In the genomic region with DNA sequence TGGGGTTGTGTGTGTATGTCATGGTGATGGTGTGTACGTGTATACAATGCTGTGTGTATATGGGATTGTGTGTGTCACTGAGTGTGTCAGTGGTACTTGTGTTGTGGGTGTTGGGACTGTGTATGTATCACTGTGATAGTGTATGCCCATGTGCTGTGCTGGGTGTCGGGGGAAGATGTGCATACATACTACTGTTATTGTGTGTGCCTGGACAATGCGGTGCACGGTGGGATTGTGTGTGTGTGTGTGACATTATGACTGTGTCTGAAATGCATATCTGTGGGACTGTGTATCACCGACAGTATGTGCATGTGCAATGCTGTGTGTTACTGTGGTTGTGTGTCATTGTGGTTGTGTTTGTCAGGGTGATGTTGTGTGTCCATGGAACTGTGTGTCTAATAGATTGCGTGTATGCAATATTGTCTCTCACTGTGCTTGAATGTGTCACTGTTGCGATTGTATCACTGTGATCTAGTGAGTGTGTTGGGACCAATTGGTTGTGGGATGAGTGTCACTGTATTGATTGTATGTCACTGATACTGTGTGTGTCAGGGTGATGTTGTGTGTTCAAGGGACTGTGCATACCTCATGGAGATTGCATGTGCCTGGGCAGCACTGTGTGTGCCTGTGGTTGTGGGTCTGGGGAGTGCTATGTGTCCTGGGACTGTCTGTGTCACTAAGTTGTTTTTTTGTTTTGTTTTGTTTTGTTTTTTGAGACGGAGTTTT, we compare ENCODE assay signal across 11 cellular contexts. TPM values are rescaled to one million over a fixed set of nuclear protein-coding genes. Genes with fewer than 3 reads are reported as not detected.
DNase-seq lines count a peak whose midpoint lies in the region; ATAC-seq, FAIRE-seq and TF ChIP-seq lines count a peak whose summit lies in the region.
"Had no signal": no experiment of that assay in that cellular context is flagged by ENCODE, and none has a peak within 500 bp of the region (broad histone marks: within the 10 kb centered on the region; RNA-seq: fewer than 3 reads in every experiment).

No MANE protein-coding gene starts in this region.

- no peaks in the 10 kb centered on the region for H3K36me3 Mint-ChIP-seq in WTC11

- POLR2A ChIA-PET in A549 (lab: Yijun Ruan, JAX): interaction anchor here (1.1 to 3.1 kb wide), 3 partner anchors 10 to 31 kb away, joined by 3 to 118 read pairs (median 4); no protein-coding TSS in a partner anchor
- POLR2A ChIA-PET in GM10248 (lab: Yijun Ruan, JAX): interaction anchor here (2.7 kb wide), 1 partner anchor 15 kb away, joined by 56 read pairs; no protein-coding TSS in a partner anchor
- POLR2A ChIA-PET in WTC11 (lab: Charles Lee): interaction anchor here (1.3 to 2.9 kb wide), 2 partner anchors 10 to 15 kb away, joined by 3 to 61 read pairs; no protein-coding TSS in a partner anchor

- H3K4me3 Mint-ChIP-seq in WTC11: no peak overlapping the region
- H3K4me3 Mint-ChIP-seq: activated naive CD4-positive, alpha-beta T cell treated with anti-CD3 and anti-CD28 coated beads, Interleukin-2, amount 50 U/mL, for 24 hours; activated T-cell treated with anti-CD3 and anti-CD28 coated beads, Interleukin-2, amount 50 U/mL, for 24 hours had no signal

- no peak for TF ChIP-seq POLR2A in A549 (IDR thresholded peaks at IDR 0.05; ENCODE audit: low read length)

- H3K4me1 Mint-ChIP-seq in WTC11: peaks cover 22% of the 10 kb centered on the region

- TF ChIP-seq RAD21 in A549 (conservative IDR thresholded peaks at IDR 0.05 in 1 of 2, IDR thresholded peaks at IDR 0.05 in 1 of 2): no peak

- no peaks in the 10 kb centered on the region for H3K9me3 Mint-ChIP-seq in WTC11
- H3K9me3 Mint-ChIP-seq: activated naive CD4-positive, alpha-beta T cell treated with anti-CD3 and anti-CD28 coated beads, Interleukin-2, amount 50 U/mL, for 24 hours; activated T-cell treated with anti-CD3 and anti-CD28 coated beads, Interleukin-2, amount 50 U/mL, for 24 hours had no signal

- no peak overlapping the region for H3K27ac Mint-ChIP-seq in WTC11
- H3K27ac Mint-ChIP-seq: activated naive CD4-positive, alpha-beta T cell treated with anti-CD3 and anti-CD28 coated beads, Interleukin-2, amount 50 U/mL, for 24 hours; activated T-cell treated with anti-CD3 and anti-CD28 coated beads, Interleukin-2, amount 50 U/mL, for 24 hours had no signal

- DNase-seq in A549 (ENCODE audit: low read depth in 1 of 2, low spot score in 1 of 2): peak in 1 of 2 experiments; percentile 49
- DNase-seq in GM10248 (ENCODE audit: extremely low spot score): peak; percentile 9
- peak; percentile 21 for DNase-seq in RPMI7951 (ENCODE audit: low read depth)
- no peak for DNase-seq in GM19238 (ENCODE audit: insufficient read length, low spot score)
- no peak for DNase-seq in WTC11 (ENCODE audit: low spot score)

- TF ChIP-seq CTCF in A549 (IDR thresholded peaks at IDR 0.05): no peak
- TF ChIP-seq CTCF in GM10248 (IDR thresholded peaks at IDR 0.05; ENCODE audit: control extremely low read depth, extremely low read depth, low read depth, missing control alignments): peak; percentile 1
- TF ChIP-seq CTCF in WTC11 (IDR thresholded peaks at IDR 0.05): no peak

- peaks cover 33% of the 10 kb centered on the region for H3K4me1 ChIP-seq in A549

- peaks cover 38% of the 10 kb centered on the region for H3K27me3 Mint-ChIP-seq in WTC11 (ENCODE audit: low read depth)
- H3K27me3 Mint-ChIP-seq: activated naive CD4-positive, alpha-beta T cell treated with anti-CD3 and anti-CD28 coated beads, Interleukin-2, amount 50 U/mL, for 24 hours had no signal

- no peak for FAIRE-seq in A549 (lab: Jason Lieb, UNC)

- peak overlapping the region; percentile 97 for H3K4me2 ChIP-seq in A549

- WGBS in A549 (ENCODE audit: missing lambda C conversion rate): 86% methylated on average over 8 of the region's 8 CpGs

- H3K4me3 ChIP-seq in A549: no peak overlapping the region; the same call in 2 of the 3 replicates

- CTCF ChIA-PET in A549 (lab: Yijun Ruan, JAX) (interaction anchor here (6.1 to 16.0 kb wide), 3 partner anchors 8 to 92 kb away, joined by 144 to 893 read pairs (median 364); no protein-coding TSS in a partner anchor), GM10248 (lab: Yijun Ruan, JAX) (interaction anchor here (6.3 to 12.0 kb wide), 3 partner anchors 35 to 95 kb away, joined by 128 to 444 read pairs (median 194); no protein-coding TSS in a partner anchor), WTC11 (lab: Charles Lee) (interaction anchor here (1.4 kb wide), 1 partner anchor 16 kb away, joined by 7 read pairs; no protein-coding TSS in a partner anchor)

- H3K27ac ChIP-seq in A549: peak overlapping the region in 1 of 2 experiments; percentile 98; a peak in 4 of 6 replicates
- H3K27ac ChIP-seq: brain microvascular endothelial cell had no signal

- ATAC-seq in A549 (no peak), esophagus mucosa (peak; percentile 0), WTC11 (no peak), HG02840 (IDR thresholded peaks at IDR 0.05; ENCODE audit: low FRiP score, unreplicated experiment) (no peak), GM21737 (IDR thresholded peaks at IDR 0.05; ENCODE audit: unreplicated experiment) (no peak)

- TF ChIP-seq EP300 in A549 (IDR thresholded peaks at IDR 0.05): no peak

- H3K9me3 ChIP-seq in A549: no peaks in the 10 kb centered on the region

TF ChIP-seq in A549, 52 proteins besides CTCF, POLR2A, EP300 and RAD21:
- TF ChIP-seq BCL3 (IDR thresholded peaks at IDR 0.05): 0 out of 3 replicates have a peak, but pooled peaks have one; percentile 7
- TF ChIP-seq FOSB (CRISPR knock-in tag; IDR thresholded peaks at IDR 0.05): no peak

TF ChIP-seq in WTC11, 78 proteins besides CTCF, POLR2A, EP300 and RAD21 (continues in another document):
- TF ChIP-seq NFYB (CRISPR knock-in tag; conservative IDR thresholded peaks at IDR 0.05; ENCODE audit: low read depth): no peak
- TF ChIP-seq CREB1 (CRISPR knock-in tag; IDR thresholded peaks at IDR 0.05): no peak
- TF ChIP-seq, protein P1, sequence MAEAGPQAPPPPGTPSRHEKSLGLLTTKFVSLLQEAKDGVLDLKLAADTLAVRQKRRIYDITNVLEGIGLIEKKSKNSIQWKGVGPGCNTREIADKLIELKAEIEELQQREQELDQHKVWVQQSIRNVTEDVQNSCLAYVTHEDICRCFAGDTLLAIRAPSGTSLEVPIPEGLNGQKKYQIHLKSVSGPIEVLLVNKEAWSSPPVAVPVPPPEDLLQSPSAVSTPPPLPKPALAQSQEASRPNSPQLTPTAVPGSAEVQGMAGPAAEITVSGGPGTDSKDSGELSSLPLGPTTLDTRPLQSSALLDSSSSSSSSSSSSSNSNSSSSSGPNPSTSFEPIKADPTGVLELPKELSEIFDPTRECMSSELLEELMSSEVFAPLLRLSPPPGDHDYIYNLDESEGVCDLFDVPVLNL (CRISPR knock-in tag; IDR thresholded peaks at IDR 0.05; ENCODE audit: borderline replicate concordance, low read depth): no peak
- TF ChIP-seq RELA (CRISPR knock-in tag; IDR thresholded peaks at IDR 0.05; ENCODE audit: borderline replicate concordance): no peak
- TF ChIP-seq, protein P2, sequence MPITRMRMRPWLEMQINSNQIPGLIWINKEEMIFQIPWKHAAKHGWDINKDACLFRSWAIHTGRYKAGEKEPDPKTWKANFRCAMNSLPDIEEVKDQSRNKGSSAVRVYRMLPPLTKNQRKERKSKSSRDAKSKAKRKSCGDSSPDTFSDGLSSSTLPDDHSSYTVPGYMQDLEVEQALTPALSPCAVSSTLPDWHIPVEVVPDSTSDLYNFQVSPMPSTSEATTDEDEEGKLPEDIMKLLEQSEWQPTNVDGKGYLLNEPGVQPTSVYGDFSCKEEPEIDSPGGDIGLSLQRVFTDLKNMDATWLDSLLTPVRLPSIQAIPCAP (CRISPR knock-in tag; IDR thresholded peaks at IDR 0.05): no peak
- no peak for TF ChIP-seq NFATC4 (CRISPR knock-in tag; IDR thresholded peaks at IDR 0.05)
- TF ChIP-seq ZNF219 (CRISPR knock-in tag; IDR thresholded peaks at IDR 0.05; ENCODE audit: borderline replicate concordance): no peak
- TF ChIP-seq HMGA2 (CRISPR knock-in tag; IDR thresholded peaks at IDR 0.05): no peak
- TF ChIP-seq CREM (CRISPR knock-in tag; IDR thresholded peaks at IDR 0.05): no peak
- no peak for TF ChIP-seq ETV6 (CRISPR knock-in tag; IDR thresholded peaks at IDR 0.05)
- TF ChIP-seq SMAD4 (CRISPR knock-in tag; IDR thresholded peaks at IDR 0.05): no peak
- no peak for TF ChIP-seq EMX1 (CRISPR knock-in tag; IDR thresholded peaks at IDR 0.05)
- TF ChIP-seq SP1 (CRISPR knock-in tag; conservative IDR thresholded peaks at IDR 0.05): no peak
- no peak for TF ChIP-seq GTF2I (CRISPR knock-in tag; conservative IDR thresholded peaks at IDR 0.05)
- TF ChIP-seq MXD4 (CRISPR knock-in tag; IDR thresholded peaks at IDR 0.05; ENCODE audit: borderline replicate concordance): no peak

RNA-seq across cellular contexts. Expression of gene BBC3, which starts 11.1 kb away (rescaled TPM):
- 3.6 and 6.0 TPM in 2 replicates for polyA plus RNA-seq in A549 (2011; rRNA removed)
- polyA plus RNA-seq in A549 (2012; cell fraction: cytosol; rRNA removed): 8.9 and 15.7 TPM in 2 replicates
- 21.8 and 21.9 TPM in 2 replicates for polyA plus RNA-seq in A549 (2012; cell fraction: nucleus; rRNA removed)
- polyA plus RNA-seq in A549 (2017; fragmentation: RNase III; extraction: RNeasy Plus Mini Kit Qiagen cat#74134 plus additional on column Dnase treatment): 8.9 to 9.4 TPM (median 8.9 TPM) in 3 replicates
- polyA minus RNA-seq in A549 (2011; rRNA and poly(A)+ RNA removed): 3.2 and 5.3 TPM in 2 replicates
- 1.8 and 2.2 TPM in 2 replicates for total RNA-seq in RPMI7951 (2014; rRNA removed; shearing (Covaris generic))
- total RNA-seq in esophagus mucosa: 1.6 TPM
- 29.4 to 49.5 TPM (median 32.2 TPM) in 3 replicates for total RNA-seq in WTC11 (2021)

RNA-seq across cellular contexts. Expression of gene CCDC9, which starts 14.2 kb away (rescaled TPM):
- polyA plus RNA-seq in A549 (2011; rRNA removed) (6.5 and 9.4 TPM in 2 replicates), A549 (2017; fragmentation: RNase III; extraction: RNeasy Plus Mini Kit Qiagen cat#74134 plus additional on column Dnase treatment) (22.2 to 25.7 TPM (median 24.6 TPM) in 3 replicates)
- 8.2 and 9.1 TPM in 2 replicates for polyA plus RNA-seq in A549 (2012; cell fraction: cytosol; rRNA removed)
- 20.7 and 30.6 TPM in 2 replicates for polyA plus RNA-seq in A549 (2012; cell fraction: nucleus; rRNA removed)
- 1.7 and 6.1 TPM in 2 replicates for polyA minus RNA-seq in A549 (2011; rRNA and poly(A)+ RNA removed)
- 3.2 and 6.5 TPM in 2 replicates for total RNA-seq in RPMI7951 (2014; rRNA removed; shearing (Covaris generic))
- total RNA-seq in esophagus mucosa (14.6 TPM), WTC11 (2021) (30.4 to 37.7 TPM (median 33.0 TPM) in 3 replicates)

RNA-seq across cellular contexts. Expression of gene INAFM1, which starts 32.6 kb away (rescaled TPM):
- polyA plus RNA-seq in A549 (2011; rRNA removed) (1.5 and 1.6 TPM in 2 replicates), A549 (2017; fragmentation: RNase III; extraction: RNeasy Plus Mini Kit Qiagen cat#74134 plus additional on column Dnase treatment) (4.6 to 5.7 TPM (median 5.5 TPM) in 3 replicates)
- 4.2 and 5.9 TPM in 2 replicates for polyA plus RNA-seq in A549 (2012; cell fraction: cytosol; rRNA removed)
- polyA plus RNA-seq in A549 (2012; cell fraction: nucleus; rRNA removed): 19.1 and 20.8 TPM in 2 replicates
- polyA minus RNA-seq in A549 (2011; rRNA and poly(A)+ RNA removed): 0.21 and 2.1 TPM in 2 replicates
- 1.8 and 1.9 TPM in 2 replicates for total RNA-seq in RPMI7951 (2014; rRNA removed; shearing (Covaris generic))
- total RNA-seq in esophagus mucosa (7.3 TPM), WTC11 (2021) (7.0 to 8.1 TPM (median 7.3 TPM) in 3 replicates)

Comparison
In these comparisons a context has a peak if more than half of its experiments do, and no peak if none do; other contexts are left out.
1. DNase-seq: peak in GM10248 (single experiment) and RPMI7951 (single experiment); none in GM19238 (single experiment) and WTC11 (single experiment).